ENCODE assay signal across 9 cellular contexts in the genomic region with DNA sequence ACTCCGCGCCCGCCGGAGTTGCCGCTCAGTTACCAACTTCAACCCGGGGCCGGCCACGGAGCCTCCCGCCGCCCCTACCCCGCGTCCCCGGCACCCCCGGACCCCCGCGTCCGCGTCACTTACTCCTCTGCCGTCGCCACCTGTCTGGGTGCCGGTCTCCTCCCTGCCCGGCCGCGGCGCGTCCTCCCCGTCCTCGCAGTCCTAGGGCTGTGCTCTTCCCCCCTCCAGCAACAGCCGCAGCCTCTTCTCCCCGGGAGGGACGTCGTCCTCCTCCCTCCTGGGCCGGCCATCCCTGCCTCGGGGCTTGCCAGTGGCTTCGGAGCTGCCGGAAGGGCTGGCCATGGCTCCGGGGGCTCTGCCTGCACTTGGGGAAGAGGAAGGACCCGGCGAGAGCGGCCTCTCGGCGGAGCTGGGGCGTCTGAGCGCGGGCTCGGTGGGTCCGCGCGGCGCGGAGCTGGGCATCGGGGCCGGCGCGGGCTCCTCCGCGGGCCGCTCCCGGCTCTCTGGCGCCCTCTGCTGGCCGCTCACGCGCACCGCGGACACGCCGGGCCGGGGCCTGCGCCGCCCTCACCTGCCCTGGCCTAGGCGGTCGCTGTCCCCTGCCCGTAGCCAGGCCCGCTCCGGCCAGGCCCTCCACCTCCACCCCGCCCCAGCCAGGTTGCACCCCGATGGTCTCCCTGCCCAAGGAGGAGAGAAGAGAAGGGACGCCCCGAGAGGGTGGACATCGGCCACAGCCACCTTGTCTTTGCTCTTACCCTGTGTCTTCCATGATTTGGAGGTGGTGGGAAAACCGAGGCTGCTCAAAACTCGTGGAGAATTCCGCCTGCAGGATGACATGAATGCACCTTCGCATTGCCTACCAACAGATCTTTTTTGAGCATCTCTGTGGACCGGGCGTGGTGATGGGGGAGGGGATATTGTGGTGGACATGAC. TPM values are rescaled to one million over a fixed set of nuclear protein-coding genes. Genes with fewer than 3 reads are reported as not detected.
DNase-seq lines count a peak whose midpoint lies in the region; ATAC-seq and TF ChIP-seq lines count a peak whose summit lies in the region.
"Not testable (repeated sequence)": the region's sequence is repeated elsewhere in the genome, so short reads cannot be mapped to it uniquely, and the experiment has no call there.
"Had no signal": no experiment of that assay in that cellular context is flagged by ENCODE, and none has a peak within 500 bp of the region (broad histone marks: within the 10 kb centered on the region; RNA-seq: fewer than 3 reads in every experiment).

No MANE protein-coding gene starts in this region.

- not testable (repeated sequence) for H3K4me1 ChIP-seq in Peyer's patch; iPS-20b (ENCODE audit: insufficient read depth, low read length); psoas muscle; stomach smooth muscle (ENCODE audit: control insufficient read depth, insufficient read depth, low read length)

- TF ChIP-seq CTCF in Peyer's patch (IDR thresholded peaks at IDR 0.05) (peak; percentile 56 to 86 (median 81)), choroid plexus epithelial cell (conservative IDR thresholded peaks at IDR 0.05; ENCODE audit: low read depth, low read length) (peak; percentile 38), psoas muscle (IDR thresholded peaks at IDR 0.05) (peak; percentile 63)

- peak; percentile 57 for ATAC-seq in activated CD8-positive, alpha-beta memory T cell treated with anti-CD3 and anti-CD28 coated beads, Interleukin-2, amount 10 ng/mL, durations not matched to agents 7 days and 5 days
- ATAC-seq in psoas muscle = not testable (repeated sequence)

- not testable (repeated sequence) for H3K36me3 ChIP-seq in Peyer's patch; iPS-20b (ENCODE audit: insufficient read depth, low read depth, low read length); psoas muscle (ENCODE audit: insufficient read depth in 1 of 2, low read depth in 1 of 2); stomach smooth muscle (ENCODE audit: control insufficient read depth in 2 of 2, insufficient read depth in 2 of 2, low read length in 2 of 2)

- not testable (repeated sequence) for H3K27ac Mint-ChIP-seq in activated CD8-positive, alpha-beta memory T cell treated with anti-CD3 and anti-CD28 coated beads, Interleukin-2, amount 10 ng/mL, durations not matched to agents 7 days and 5 days

- not testable (repeated sequence) for H3K36me3 Mint-ChIP-seq in activated CD8-positive, alpha-beta memory T cell treated with anti-CD3 and anti-CD28 coated beads, Interleukin-2, amount 10 ng/mL, durations not matched to agents 7 days and 5 days

- DNase-seq in D341Med (ENCODE audit: low spot score) = peak; percentile 90
- DNase-seq in HuH-7.5 (ENCODE audit: low spot score) = peak; percentile 49
- peak; percentile 30 to 77 (median 73) for DNase-seq in Peyer's patch
- DNase-seq in activated CD8-positive, alpha-beta memory T cell treated with anti-CD3 and anti-CD28 coated beads, Interleukin-2, amount 10 ng/mL, durations not matched to agents 7 days and 5 days = peak; percentile 61
- DNase-seq in choroid plexus epithelial cell (ENCODE audit: low read depth) = peak; percentile 12
- peak; percentile 54 to 77 for DNase-seq in psoas muscle

- CTCF ChIA-PET in activated CD8-positive, alpha-beta memory T cell treated with anti-CD3 and anti-CD28 coated beads, Interleukin-2, amount 10 ng/mL, durations not matched to agents 7 days and 5 days (lab: Charles Lee) = interaction anchor here (0.6 to 2.3 kb wide), 7 partner anchors 10 to 513 kb away, joined by 3 to 18 read pairs (median 4); no protein-coding TSS in a partner anchor

- not testable (repeated sequence) for H3K9me3 ChIP-seq in Peyer's patch; iPS-20b (ENCODE audit: insufficient read depth, low read depth, low read length); psoas muscle; stomach smooth muscle (ENCODE audit: control insufficient read depth in 2 of 2, low read length in 2 of 2)

- not testable (repeated sequence) for H3K9me3 Mint-ChIP-seq in activated CD8-positive, alpha-beta memory T cell treated with anti-CD3 and anti-CD28 coated beads, Interleukin-2, amount 10 ng/mL, durations not matched to agents 7 days and 5 days (ENCODE audit: low read depth)

- not testable (repeated sequence) for TF ChIP-seq POLR2A in Peyer's patch (IDR thresholded peaks at IDR 0.05)

- H3K27me3 ChIP-seq in Peyer's patch; psoas muscle (ENCODE audit: insufficient read depth in 3 of 3, low read length in 2 of 3); stomach smooth muscle (ENCODE audit: control insufficient read depth in 1 of 2, insufficient read depth in 2 of 2, low read length in 2 of 2): not testable (repeated sequence)
- peaks cover 40% of the 10 kb centered on the region for H3K27me3 ChIP-seq in iPS-20b (ENCODE audit: insufficient read depth, low read length)

- H3K4me3 Mint-ChIP-seq in activated CD8-positive, alpha-beta memory T cell treated with anti-CD3 and anti-CD28 coated beads, Interleukin-2, amount 10 ng/mL, durations not matched to agents 7 days and 5 days = peak overlapping the region; percentile 22

- H3K4me1 Mint-ChIP-seq in activated CD8-positive, alpha-beta memory T cell treated with anti-CD3 and anti-CD28 coated beads, Interleukin-2, amount 10 ng/mL, durations not matched to agents 7 days and 5 days = not testable (repeated sequence)

- intact Hi-C loops in psoas muscle (cut with DNase I) = loop anchor here in 1 of 2 donors (5.0 kb wide), 1 partner anchor 376 kb away; no protein-coding TSS in a partner anchor

- not testable (repeated sequence) for H3K27ac ChIP-seq in Peyer's patch; iPS-20b (ENCODE audit: low read length); psoas muscle; stomach smooth muscle (ENCODE audit: low read length)

- H3K27me3 Mint-ChIP-seq in activated CD8-positive, alpha-beta memory T cell treated with anti-CD3 and anti-CD28 coated beads, Interleukin-2, amount 10 ng/mL, durations not matched to agents 7 days and 5 days = peaks cover 56% of the 10 kb centered on the region

- H3K4me3 ChIP-seq in Peyer's patch (peak overlapping the region; percentile 40 to 64 (median 56)), choroid plexus epithelial cell (ENCODE audit: low read depth, low read length) (peak overlapping the region; percentile 48), iPS-20b (ENCODE audit: low read length) (peak overlapping the region; percentile 45; the same call in 1 of the 2 replicates), psoas muscle (peak overlapping the region; percentile 53), stomach smooth muscle (ENCODE audit: low read length in 2 of 2) (peak overlapping the region; percentile 8 to 69)

- not testable (repeated sequence) for H3K9ac ChIP-seq in iPS-20b (ENCODE audit: low read depth, low read length); stomach smooth muscle (ENCODE audit: low read length in 2 of 2)

- 4 to 11% (median 9%) methylated on average over 21 to 79 of the region's 86 CpGs for WGBS in psoas muscle, 3 donors

RNA-seq across cellular contexts. Expression of a gene that starts 28.4 kb away (rescaled TPM):
- not detected for total RNA-seq in Peyer's patch
- total RNA-seq in activated CD8-positive, alpha-beta memory T cell treated with anti-CD3 and anti-CD28 coated beads, Interleukin-2, amount 10 ng/mL, durations not matched to agents 7 days and 5 days = not detected
- total RNA-seq in psoas muscle = not detected
- not detected for polyA plus RNA-seq in psoas muscle
- total RNA-seq: NCI-H460 had no signal

Comparison
In these comparisons a context has a peak if more than half of its experiments do, and no peak if none do; other contexts are left out.
1. DNase-seq: peak in every context shown above with its lines; median percentile 90 in D341Med; 73 in Peyer's patch; 66 in psoas muscle; 61 in activated CD8-positive, alpha-beta memory T cell treated with anti-CD3 and anti-CD28 coated beads, Interleukin-2, amount 10 ng/mL, durations not matched to agents 7 days and 5 days; 49 in HuH-7.5; 12 in choroid plexus epithelial cell.